16 cellular contexts compared by ENCODE assay signal in the genomic region with DNA sequence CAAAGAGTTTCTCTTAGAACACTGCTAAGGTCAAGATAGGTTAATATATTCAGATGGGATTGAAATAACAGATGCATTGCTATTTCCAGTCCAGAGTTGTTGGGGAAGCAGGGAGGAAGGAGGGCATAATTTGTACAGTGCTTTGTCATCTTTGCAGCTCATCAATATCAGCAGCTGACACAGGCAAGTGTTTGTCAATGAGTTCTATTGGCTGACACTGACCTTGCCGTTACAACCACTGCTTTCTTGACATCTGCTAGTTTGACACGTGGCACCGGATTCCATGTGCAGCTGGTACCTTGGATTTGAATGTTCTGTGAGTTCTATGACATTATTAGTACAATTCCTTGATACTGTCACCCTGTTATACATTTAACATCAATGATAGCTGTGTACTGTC. TPM values are rescaled to one million over a fixed set of nuclear protein-coding genes. Genes with fewer than 3 reads are reported as not detected.
"Had no signal": no experiment of that assay in that cellular context is flagged by ENCODE, and none has a peak within 500 bp of the region (broad histone marks: within the 10 kb centered on the region; RNA-seq: fewer than 3 reads in every experiment).

No MANE protein-coding gene starts in this region.

- H3K9ac ChIP-seq: parathyroid adenoma had no signal

- H3K79me2 ChIP-seq: parathyroid adenoma had no signal

- H3K4me3 ChIP-seq: lower lobe of right lung, tibial nerve had no signal

- H3K36me3 ChIP-seq: lower lobe of right lung, tibial nerve had no signal

- H3K4me1 ChIP-seq: lower lobe of right lung, parathyroid adenoma had no signal

- DNase-seq: activated CD4-positive, alpha-beta T cell treated with anti-CD3 and anti-CD28 coated beads, Interleukin-2, amount 10 ng/mL, durations not matched to agents 24 days and 14 days; activated CD8-positive, alpha-beta memory T cell treated with anti-CD3 and anti-CD28 coated beads for 24 hours; activated naive CD4-positive, alpha-beta T cell treated with anti-CD3 and anti-CD28 coated beads, Interleukin-2, amount 50 U/mL, for 16 hours; activated T-cell treated with anti-CD3 and anti-CD28 coated beads for 4 hours; hippocampal formation; lower lobe of right lung; naive B cell; retina; small intestine had no signal

- ATAC-seq: activated T-helper 17 cell treated with anti-CD3 and anti-CD28 coated beads, Interleukin-2, amount 50 U/mL, for 72 hours; lower lobe of right lung; stimulated activated effector memory CD8-positive, alpha-beta T cell treated with anti-CD3 and anti-CD28 coated beads, Interleukin-12 subunit alpha, Interleukin-12 subunit beta, amount 100 ng/mL, for 72 hours; WTC11 had no signal

- H3K27ac ChIP-seq: lower lobe of right lung, parathyroid adenoma had no signal

- H3K9me3 ChIP-seq: lower lobe of right lung, tibial nerve had no signal

- H3K27me3 ChIP-seq: tibial nerve had no signal

- H2AFZ ChIP-seq: parathyroid adenoma had no signal

RNA-seq across cellular contexts. Expression of a gene that starts 27.9 kb away (rescaled TPM):
- total RNA-seq: activated CD4-positive, alpha-beta T cell treated with anti-CD3 and anti-CD28 coated beads, Interleukin-2, amount 10 ng/mL, durations not matched to agents 24 days and 14 days; activated T-helper 17 cell treated with anti-CD3 and anti-CD28 coated beads, Interleukin-2, amount 50 U/mL, for 72 hours; epithelial cell of proximal tubule; kidney epithelial cell; lower lobe of right lung; WTC11 had no signal
